10 cellular contexts compared by ENCODE assay signal in genomic region chr16:83994087-83994486, GRCh38. TPM values are rescaled to one million over a fixed set of nuclear protein-coding genes. Genes with fewer than 3 reads are reported as not detected.
DNase-seq lines count a peak whose midpoint lies in the region; ATAC-seq and TF ChIP-seq lines count a peak whose summit lies in the region.
"Had no signal": no experiment of that assay in that cellular context is flagged by ENCODE, and none has a peak within 500 bp of the region (broad histone marks: within the 10 kb centered on the region; RNA-seq: fewer than 3 reads in every experiment).

No MANE protein-coding gene starts in this region.

- no peak for TF ChIP-seq CTCF in RWPE1 (conservative IDR thresholded peaks at IDR 0.05; ENCODE audit: low read depth)
- no peak for TF ChIP-seq CTCF in fibroblast of pulmonary artery (IDR thresholded peaks at IDR 0.05; ENCODE audit: low read length, missing control alignments)
- no peak for TF ChIP-seq CTCF in upper lobe of right lung (IDR thresholded peaks at IDR 0.05)
- no peak for TF ChIP-seq CTCF in esophagus squamous epithelium (IDR thresholded peaks at IDR 0.05)

- TF ChIP-seq POLR2A in esophagus squamous epithelium (IDR thresholded peaks at IDR 0.05) = no peak

- H3K27ac ChIP-seq in RWPE1 (peak overlapping the region; percentile 36), upper lobe of right lung (no peak overlapping the region), esophagus squamous epithelium (no peak overlapping the region)
- H3K27ac ChIP-seq: C4-2B had no signal

- H3K27me3 ChIP-seq in upper lobe of right lung = peaks cover 15% of the 10 kb centered on the region
- peaks cover 0 to 86% (median 0%) of the 10 kb centered on the region in 4 donors for H3K27me3 ChIP-seq in esophagus squamous epithelium

- H3K36me3 ChIP-seq in upper lobe of right lung = no peaks in the 10 kb centered on the region
- H3K36me3 ChIP-seq in esophagus squamous epithelium = no peaks in the 10 kb centered on the region

- 76% methylated on average over 5 of the region's 8 CpGs; no CpG with 5 or more reads in 1 of the 2 donors for WGBS in esophagus squamous epithelium, 2 donors

- POLR2A ChIA-PET in RWPE1 (lab: Yijun Ruan, JAX; ENCODE audit: low non-redundant PET) = no interaction called here

- ATAC-seq in Right ventricle myocardium inferior (no peak), left ventricle myocardium superior (no peak), upper lobe of right lung (peak; percentile 42)
- ATAC-seq: activated CD8-positive, alpha-beta memory T cell treated with anti-CD3 and anti-CD28 coated beads, Interleukin-2, amount 10 ng/mL, durations not matched to agents 7 days and 5 days had no signal

- H3K4me3 ChIP-seq in fibroblast of pulmonary artery (replicated peaks; ENCODE audit: low read depth, low read length) (no peak overlapping the region), upper lobe of right lung (no peak overlapping the region), esophagus squamous epithelium (no peak overlapping the region)

- no peaks in the 10 kb centered on the region for H3K4me1 ChIP-seq in upper lobe of right lung
- peaks cover 0 to 6% (median 0%) of the 10 kb centered on the region in 3 donors for H3K4me1 ChIP-seq in esophagus squamous epithelium

- CTCF ChIA-PET in RWPE1 (lab: Yijun Ruan, JAX) = interaction anchor here (0.6 to 1.2 kb wide), 2 partner anchors 14 to 72 kb away, joined by 3 read pairs; no protein-coding TSS in a partner anchor

- H3K9me3 ChIP-seq in upper lobe of right lung (no peaks in the 10 kb centered on the region), esophagus squamous epithelium (no peaks in the 10 kb centered on the region)

- DNase-seq in Right ventricle myocardium inferior (ENCODE audit: missing footprints) = peak; percentile 55
- no peak for DNase-seq in left ventricle myocardium superior
- peak; percentile 90 for DNase-seq in RWPE1 (ENCODE audit: low spot score)
- peak; percentile 95 for DNase-seq in fibroblast of pulmonary artery (ENCODE audit: low read depth)
- DNase-seq in upper lobe of right lung = peak; percentile 60
- DNase-seq in GM19240 (ENCODE audit: insufficient read length, low spot score) = no peak
- no peak for DNase-seq in NCI-H128 (lab: John Stamatoyannopoulos, UW; ENCODE audit: unreplicated experiment)
- no peak for DNase-seq in esophagus squamous epithelium (lab: John Stamatoyannopoulos, UW)
- DNase-seq: activated CD8-positive, alpha-beta memory T cell treated with anti-CD3 and anti-CD28 coated beads, Interleukin-2, amount 10 ng/mL, durations not matched to agents 7 days and 5 days had no signal

- intact Hi-C loops in Right ventricle myocardium inferior (cut with DNase I) (no loop called here), left ventricle myocardium superior (cut with micrococcal nuclease) (no loop called here), upper lobe of right lung (cut with DNase I) (no loop called here), esophagus squamous epithelium (cut with DNase I) (no loop called here)

RNA-seq across cellular contexts. Expression of gene NECAB2, which starts 26.0 kb away (rescaled TPM):
- total RNA-seq in Right ventricle myocardium inferior (1.8 TPM), left ventricle myocardium superior (0.84 TPM), upper lobe of right lung (not detected), esophagus squamous epithelium (not detected)
- total RNA-seq: activated CD8-positive, alpha-beta memory T cell treated with anti-CD3 and anti-CD28 coated beads, Interleukin-2, amount 10 ng/mL, durations not matched to agents 7 days and 5 days had no signal

RNA-seq across cellular contexts. Expression of gene OSGIN1, which starts 41.0 kb away (rescaled TPM):
- total RNA-seq in Right ventricle myocardium inferior = 8.2 TPM
- 4.7 TPM for total RNA-seq in left ventricle myocardium superior
- 19.0 TPM for total RNA-seq in upper lobe of right lung
- 10 to 100 TPM in 2 of 4 donors, 1 to 10 TPM in 2; 5.0 to 27.6 (median 11.1) TPM for total RNA-seq in esophagus squamous epithelium

RNA-seq across cellular contexts. Expression of gene SLC38A8, which starts 48.5 kb away (rescaled TPM):
- total RNA-seq in Right ventricle myocardium inferior (3.1 TPM), left ventricle myocardium superior (2.0 TPM), upper lobe of right lung (not detected), esophagus squamous epithelium (not detected)
- total RNA-seq: activated CD8-positive, alpha-beta memory T cell treated with anti-CD3 and anti-CD28 coated beads, Interleukin-2, amount 10 ng/mL, durations not matched to agents 7 days and 5 days had no signal

Comparison
In these comparisons a context has a peak if more than half of its experiments do, and no peak if none do; other contexts are left out.
1. DNase-seq: peak in Right ventricle myocardium inferior (single experiment), RWPE1 (single experiment), fibroblast of pulmonary artery (single experiment) and upper lobe of right lung (single experiment); none in left ventricle myocardium superior (single experiment), GM19240 (single experiment), NCI-H128 (single experiment) and esophagus squamous epithelium (single experiment).